Comparison of ENCODE assay signal across 1 cellular context in genomic region chr12:46368138-46368537, GRCh38.
TF ChIP-seq lines count a peak whose summit lies in the region.

No MANE protein-coding gene starts in this region.

TF ChIP-seq in HepG2, 621 proteins besides CTCF, POLR2A, EP300 and RAD21 (continued from another document):
- TF ChIP-seq ZNF609 (CRISPR knock-in tag; IDR thresholded peaks at IDR 0.05; ENCODE audit: borderline replicate concordance) (0 out of 2 replicates have a peak, but pooled peaks have one; percentile 1), CREB1 (IDR thresholded peaks at IDR 0.05) (no peak), CREB1 (CRISPR knock-in tag; IDR thresholded peaks at IDR 0.05) (peak; percentile 28; the same call in 1 of the 2 replicates), MED8 (CRISPR knock-in tag; IDR thresholded peaks at IDR 0.05; ENCODE audit: insufficient replicate concordance) (no peak), ZNF724P (CRISPR knock-in tag; IDR thresholded peaks at IDR 0.05; ENCODE audit: borderline replicate concordance) (no peak), FLYWCH1 (CRISPR knock-in tag; IDR thresholded peaks at IDR 0.05) (no peak), PAF1 (CRISPR knock-in tag; IDR thresholded peaks at IDR 0.05) (peak; percentile 95), BHLHE40 (IDR thresholded peaks at IDR 0.05; ENCODE audit: low read length) (no peak), CEBPG (CRISPR knock-in tag; IDR thresholded peaks at IDR 0.05) (peak; percentile 50; the same call in 1 of the 2 replicates), MXI1 (IDR thresholded peaks at IDR 0.05; ENCODE audit: borderline replicate concordance, low read depth, low read length) (peak; percentile 25; the same call in 1 of the 3 replicates), CEBPB (IDR thresholded peaks at IDR 0.05; ENCODE audit: borderline replicate concordance, low read depth, low read length) (peak; percentile 51; the same call in 1 of the 2 replicates), ZNF441 (CRISPR knock-in tag; IDR thresholded peaks at IDR 0.05; ENCODE audit: borderline replicate concordance) (no peak), HMGXB4 (CRISPR knock-in tag; IDR thresholded peaks at IDR 0.05; ENCODE audit: borderline replicate concordance in 1 of 2, low read depth in 1 of 2) (peak in 1 of 2 experiments; percentile 11; a peak in 1 of 4 replicates), SSRP1 (CRISPR knock-in tag; IDR thresholded peaks at IDR 0.05) (0 out of 2 replicates have a peak, but pooled peaks have one; percentile 84), ZNF780A (CRISPR knock-in tag; IDR thresholded peaks at IDR 0.05) (no peak; the same call in 1 of the 2 replicates), HNRNPLL (IDR thresholded peaks at IDR 0.05; ENCODE audit: low read depth, low read length, poor library complexity, severe bottlenecking) (no peak), NR2F1 (CRISPR knock-in tag; IDR thresholded peaks at IDR 0.05) (peak in 1 of 2 experiments; percentile 23; a peak in 1 of 4 replicates), CREM (IDR thresholded peaks at IDR 0.05) (no peak; the same call in 1 of the 2 replicates), CREM (CRISPR knock-in tag; IDR thresholded peaks at IDR 0.05) (no peak), RBFOX2 (IDR thresholded peaks at IDR 0.05; ENCODE audit: low read depth, low read length) (peak; percentile 84), EZH2 (conservative IDR thresholded peaks at IDR 0.05; ENCODE audit: low read depth, low read length) (no peak), ZNF33B (CRISPR knock-in tag; IDR thresholded peaks at IDR 0.05) (no peak), POLR2AphosphoS5 (IDR thresholded peaks at IDR 0.05; ENCODE audit: low read depth, low read length) (peak; percentile 58; the same call in 1 of the 2 replicates), SOX13 (IDR thresholded peaks at IDR 0.05) (peak; percentile 54; the same call in 1 of the 2 replicates), SOX13 (CRISPR knock-in tag; conservative IDR thresholded peaks at IDR 0.05 in 1 of 2, IDR thresholded peaks at IDR 0.05 in 1 of 2) (peak; percentile 53 to 73), ATM (IDR thresholded peaks at IDR 0.05; ENCODE audit: borderline replicate concordance) (no peak), NR2F6 (IDR thresholded peaks at IDR 0.05) (peak; percentile 36; the same call in 1 of the 2 replicates), NR2F6 (CRISPR knock-in tag; IDR thresholded peaks at IDR 0.05) (no peak)
